Comparison of ENCODE assay signal across 12 cellular contexts in the genomic region with DNA sequence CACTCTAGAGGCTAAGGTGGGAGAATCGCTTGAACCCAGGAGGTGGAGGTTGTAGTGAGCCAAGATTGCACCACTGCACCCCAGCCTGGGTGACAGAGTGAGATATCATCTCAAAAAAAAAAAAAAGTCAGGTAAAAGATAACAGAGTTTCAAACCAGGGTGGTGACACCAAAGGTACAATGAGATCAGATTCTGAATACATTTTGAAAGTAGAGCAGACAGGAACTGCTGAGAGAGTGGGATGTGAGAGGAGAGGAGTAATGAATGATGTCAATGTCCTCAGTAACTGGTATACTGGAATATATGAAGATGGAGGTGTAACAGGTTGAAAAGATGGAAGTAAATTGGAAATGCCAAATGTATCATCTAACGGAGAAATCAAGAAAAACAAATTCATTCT.
"Had no signal": no experiment of that assay in that cellular context is flagged by ENCODE, and none has a peak within 500 bp of the region (broad histone marks: within the 10 kb centered on the region; RNA-seq: fewer than 3 reads in every experiment).

No MANE protein-coding gene starts in this region.

- DNase-seq: activated gamma-delta T cell treated with Interleukin-2 at 50 U/mL for 16 hours, amniotic stem cell, body of pancreas, caudate nucleus, colonic mucosa, pancreas, SW 1271, transverse colon had no signal

- H3K4me2 ChIP-seq: hepatocyte had no signal

- H3K4me1 ChIP-seq: colonic mucosa had no signal

- H3K27ac ChIP-seq: body of pancreas, colonic mucosa, hepatocyte, pancreas, transverse colon had no signal

- ATAC-seq: body of pancreas, esophagus mucosa, left lobe of liver, pancreas, sciatic nerve had no signal

- H3K4me3 ChIP-seq: body of pancreas, colonic mucosa, hepatocyte, pancreas, transverse colon had no signal

- H3K36me3 ChIP-seq: colonic mucosa, pancreas, transverse colon had no signal

- H3K27me3 ChIP-seq: body of pancreas, colonic mucosa, hepatocyte, pancreas, transverse colon had no signal

- H2AFZ ChIP-seq: hepatocyte had no signal

- H3K9me3 ChIP-seq: body of pancreas, colonic mucosa, pancreas, transverse colon had no signal
